In the genomic region with DNA sequence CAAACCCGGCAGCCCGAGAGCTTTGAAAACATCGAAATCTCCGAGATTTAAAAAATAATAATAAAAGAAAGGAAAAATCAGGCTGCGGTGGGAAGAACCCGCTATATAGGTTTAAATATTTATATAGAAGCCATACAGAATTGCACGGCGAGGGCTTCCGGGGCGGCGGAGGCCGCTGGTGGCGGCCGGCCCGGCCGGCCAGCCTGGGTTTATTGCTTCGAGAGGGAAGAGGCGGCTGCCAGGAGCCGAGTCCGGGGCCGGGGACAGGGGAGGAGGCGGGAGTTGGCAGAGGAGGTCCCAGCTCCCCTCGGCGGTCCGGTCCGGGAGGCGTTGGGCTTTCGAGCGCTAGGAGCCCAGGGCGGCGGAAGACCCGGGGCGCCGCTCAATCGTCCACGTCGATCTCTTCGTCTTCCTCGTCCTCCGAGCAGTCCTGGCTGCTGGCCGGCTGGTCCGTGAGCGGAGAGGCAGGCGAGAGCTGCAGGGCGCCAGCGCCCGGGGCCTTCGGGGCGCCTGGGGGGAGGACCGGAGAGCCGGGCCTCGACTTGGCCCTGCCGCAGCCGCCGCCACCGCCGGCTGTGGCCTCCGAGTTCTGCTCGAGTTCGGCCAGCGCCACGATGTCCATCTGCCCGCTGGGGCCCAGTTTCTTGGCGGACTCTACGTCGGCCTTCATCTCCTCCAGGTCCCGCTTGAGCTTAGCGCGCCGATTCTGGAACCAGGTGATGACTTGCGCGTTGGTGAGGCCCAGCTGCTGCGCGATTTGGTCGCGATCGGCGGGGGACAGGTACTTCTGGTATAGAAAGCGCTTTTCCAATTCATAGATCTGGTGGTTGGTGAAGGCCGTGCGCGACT, we compare ENCODE assay signal across 13 cellular contexts. TPM values are rescaled to one million over a fixed set of nuclear protein-coding genes. Genes with fewer than 3 reads are reported as not detected.
DNase-seq lines count a peak whose midpoint lies in the region; ATAC-seq and TF ChIP-seq lines count a peak whose summit lies in the region.
"Had no signal": no experiment of that assay in that cellular context is flagged by ENCODE, and none has a peak within 500 bp of the region (broad histone marks: within the 10 kb centered on the region; RNA-seq: fewer than 3 reads in every experiment).

No MANE protein-coding gene starts in this region.

- intact Hi-C loops in heart right ventricle (cut with DNase I), result no loop called here
- intact Hi-C loops in left cardiac atrium (cut with DNase I), result no loop called here
- intact Hi-C loops in colonic mucosa (cut with DNase I), result no loop called here
- intact Hi-C loops in natural killer cell (cut with micrococcal nuclease), result no loop called here
- intact Hi-C loops in PC-9 (cut with micrococcal nuclease; ENCODE audit: unreplicated experiment), result no loop called here

- H3F3A ChIP-seq in PC-9 (ENCODE audit: insufficient read depth, low read depth), result no peaks in the 10 kb centered on the region

- no peaks in the 10 kb centered on the region for H3K9me2 ChIP-seq in PC-9 (ENCODE audit: insufficient read depth)

- no peaks in the 10 kb centered on the region for H3K9me3 Mint-ChIP-seq in natural killer cell

- no peak overlapping the region for H2AFZ ChIP-seq in PC-9

- TF ChIP-seq CTCF in heart right ventricle (IDR thresholded peaks at IDR 0.05) (no peak), colonic mucosa (IDR thresholded peaks at IDR 0.05) (no peak), natural killer cell (IDR thresholded peaks at IDR 0.05) (no peak), PC-9 (conservative IDR thresholded peaks at IDR 0.05) (no peak)

- CTCF ChIA-PET in PC-9 (lab: Charles Lee), result no interaction called here

- DNase-seq in heart right ventricle, result no peak
- DNase-seq in left cardiac atrium, result no peak
- no peak for DNase-seq in colonic mucosa
- no peak for DNase-seq in natural killer cell
- no peak for DNase-seq in PC-9
- no peak for DNase-seq in stimulated activated CD8-positive, alpha-beta memory T cell treated with anti-CD3 and anti-CD28 coated beads, Interleukin-4, amount 100 ng/mL, for 48 hours
- no peak for DNase-seq in kidney tubule cell (ENCODE audit: low spot score)
- DNase-seq: activated CD8-positive, alpha-beta memory T cell treated with anti-CD3 and anti-CD28 coated beads, Interleukin-2, amount 50 U/mL, for 4 hours; Caco-2; NCI-H2081; SHP77 treated with DMSO at 0.1 percent for 48 hours; thyroid gland had no signal

- no peak overlapping the region for H3K4me2 ChIP-seq in PC-9

- H3K36me3 Mint-ChIP-seq in natural killer cell, result no peaks in the 10 kb centered on the region

- no peak overlapping the region for H3K9ac ChIP-seq in colonic mucosa (ENCODE audit: low read depth in 2 of 2, low read length in 2 of 2)

- H3K79me2 ChIP-seq in PC-9 (ENCODE audit: low read depth), result no peaks in the 10 kb centered on the region

- H3K4me1 ChIP-seq in heart right ventricle (peaks cover 25 to 79% (median 65%) of the 10 kb centered on the region in 9 donors), colonic mucosa (peaks cover 18% of the 10 kb centered on the region), urinary bladder (ENCODE audit: insufficient read depth) (no peaks in the 10 kb centered on the region), PC-9 (replicated peaks; ENCODE audit: insufficient read depth) (no peaks in the 10 kb centered on the region)

- H4K20me1 ChIP-seq in PC-9 (ENCODE audit: insufficient read depth), result no peaks in the 10 kb centered on the region

- WGBS in heart right ventricle, 2 donors, result 3 to 4% methylated on average over 82 of the region's 82 CpGs
- WGBS in urinary bladder, result 4% methylated on average over 82 of the region's 82 CpGs

- POLR2A ChIA-PET in PC-9 (lab: Charles Lee; ENCODE audit: unreplicated experiment), result no interaction called here

- H3K27me3 ChIP-seq in heart right ventricle, result peaks cover 92 to 100% (median 100%) of the 10 kb centered on the region in 7 donors
- H3K27me3 ChIP-seq in colonic mucosa, result peaks cover 99% of the 10 kb centered on the region
- peaks cover 39% of the 10 kb centered on the region for H3K27me3 ChIP-seq in PC-9 (ENCODE audit: insufficient read depth, low read depth)

- H3K27ac Mint-ChIP-seq in natural killer cell, result no peak overlapping the region

- peaks cover 62 to 69% of the 10 kb centered on the region in 2 donors for H3K27me3 Mint-ChIP-seq in natural killer cell (ENCODE audit: low read depth in 2 of 2)

- peaks cover 17 to 39% of the 10 kb centered on the region in 2 donors for H3K4me1 Mint-ChIP-seq in natural killer cell

- H3K9me3 ChIP-seq in heart right ventricle (no peaks in the 10 kb centered on the region), colonic mucosa (no peaks in the 10 kb centered on the region), PC-9 (ENCODE audit: insufficient read depth, low read depth) (no peaks in the 10 kb centered on the region)
- H3K9me3 ChIP-seq: Caco-2, thyroid gland had no signal

- no peaks in the 10 kb centered on the region for H3K36me3 ChIP-seq in heart right ventricle
- H3K36me3 ChIP-seq in colonic mucosa, result no peaks in the 10 kb centered on the region
- H3K36me3 ChIP-seq in urinary bladder (ENCODE audit: insufficient read depth), result no peaks in the 10 kb centered on the region
- no peaks in the 10 kb centered on the region for H3K36me3 ChIP-seq in PC-9 (ENCODE audit: low read depth)
- H3K36me3 ChIP-seq: thyroid gland had no signal

- H3K4me3 Mint-ChIP-seq in natural killer cell, result peak overlapping the region; percentile 90

- no peak overlapping the region for H3K27ac ChIP-seq in heart right ventricle
- no peak overlapping the region for H3K27ac ChIP-seq in colonic mucosa
- no peak overlapping the region for H3K27ac ChIP-seq in urinary bladder (ENCODE audit: low read depth)
- H3K27ac ChIP-seq in PC-9, result no peak overlapping the region
- H3K27ac ChIP-seq: thyroid gland had no signal

- ATAC-seq in heart right ventricle (no peak), left cardiac atrium (no peak), natural killer cell (peak in 2 of 3 donors; percentile 21)

- no TSS peak for BruUV-seq in PC-9 (replicated peaks; lab: Mats Ljungman, UMichigan)

- H3K4me3 ChIP-seq in heart right ventricle (peak overlapping the region in 9 of 10 donors; percentile 10 to 42 (median 32)), colonic mucosa (peak overlapping the region; percentile 31), urinary bladder (ENCODE audit: low read depth, low read length) (peak overlapping the region; percentile 19), PC-9 (no peak overlapping the region)

RNA-seq across cellular contexts. Expression of gene LBX1, which starts 2.2 kb away (rescaled TPM):
- total RNA-seq in heart right ventricle, result not detected
- not detected for polyA plus RNA-seq in heart right ventricle
- not detected for total RNA-seq in left cardiac atrium
- total RNA-seq in colonic mucosa, result not detected
- not detected for total RNA-seq in natural killer cell
- not detected for total RNA-seq in urinary bladder
- not detected for polyA plus RNA-seq in urinary bladder
- total RNA-seq in PC-9 (2021), result not detected in 2 replicates
- total RNA-seq: Caco-2, thyroid gland had no signal

Comparison
In these comparisons a context has a peak if more than half of its experiments do, and no peak if none do; other contexts are left out.
1. ATAC-seq: peak in natural killer cell (2 of 3); none in heart right ventricle (0 of 8) and left cardiac atrium (0 of 2).